ENCODE assay signal across 23 cellular contexts in genomic region chr3:126516152-126516935, GRCh38. TPM values are rescaled to one million over a fixed set of nuclear protein-coding genes. Genes with fewer than 3 reads are reported as not detected.
DNase-seq lines count a peak whose midpoint lies in the region; ATAC-seq and TF ChIP-seq lines count a peak whose summit lies in the region.
"Had no signal": no experiment of that assay in that cellular context is flagged by ENCODE, and none has a peak within 500 bp of the region (broad histone marks: within the 10 kb centered on the region; RNA-seq: fewer than 3 reads in every experiment).

No MANE protein-coding gene starts in this region.

- H3K9me3 ChIP-seq in right atrium auricular region (no peaks in the 10 kb centered on the region), RWPE2 (ENCODE audit: severe bottlenecking) (no peaks in the 10 kb centered on the region), liver (ENCODE audit: control insufficient read depth in 4 of 4, low read length in 3 of 4) (no peaks in the 10 kb centered on the region), spleen (no peaks in the 10 kb centered on the region)
- H3K9me3 ChIP-seq: MG63, SJSA1 had no signal

- no peak for TF ChIP-seq RAD21 in liver (IDR thresholded peaks at IDR 0.05)

- WGBS in liver: 48% methylated on average over 6 of the region's 6 CpGs
- WGBS in spleen, 5 donors: 70 to 83% (median 74%) methylated on average over 4 to 6 of the region's 6 CpGs

- no peak for TF ChIP-seq POLR2A in spleen (IDR thresholded peaks at IDR 0.05)

- intact Hi-C loops in Right ventricle myocardium inferior (cut with DNase I): no loop called here
- intact Hi-C loops in spleen (cut with DNase I; ENCODE audit: low total_unique reads): no loop called here

- H3K4me1 ChIP-seq in right atrium auricular region: peaks cover 0 to 7% of the 10 kb centered on the region in 2 donors
- no peaks in the 10 kb centered on the region for H3K4me1 ChIP-seq in RWPE2 (ENCODE audit: insufficient read depth, poor library complexity, severe bottlenecking)
- H3K4me1 ChIP-seq in liver (ENCODE audit: control insufficient read depth in 4 of 4, insufficient read depth in 4 of 4, low read length in 3 of 4): peaks cover 23 to 81% (median 67%) of the 10 kb centered on the region in 4 donors
- no peaks in the 10 kb centered on the region for H3K4me1 ChIP-seq in spleen

- no peak for TF ChIP-seq CTCF in right atrium auricular region (IDR thresholded peaks at IDR 0.05)
- TF ChIP-seq CTCF in RWPE2 (IDR thresholded peaks at IDR 0.05; ENCODE audit: poor library complexity, severe bottlenecking): no peak
- TF ChIP-seq CTCF in liver (IDR thresholded peaks at IDR 0.05; ENCODE audit: low read depth, low read length, missing input control): no peak
- TF ChIP-seq CTCF in spleen (IDR thresholded peaks at IDR 0.05 in 8 of 11, conservative IDR thresholded peaks at IDR 0.05 in 3 of 11): no peak

- H3K9ac ChIP-seq in liver (ENCODE audit: low read depth in 1 of 2, low read length in 2 of 2): peak overlapping the region in 1 of 2 donors; percentile 36

- DNase-seq in Right ventricle myocardium inferior (ENCODE audit: missing footprints): peak; percentile 18
- DNase-seq in right atrium auricular region (ENCODE audit: low spot score): no peak
- DNase-seq in RWPE2 (ENCODE audit: low spot score): peak; percentile 23
- DNase-seq in spleen: peak; percentile 7
- no peak for DNase-seq in AG20443 (ENCODE audit: low spot score)
- no peak for DNase-seq in amygdala (lab: John Stamatoyannopoulos, UW)
- DNase-seq in NCI-H2081 (lab: John Stamatoyannopoulos, UW): no peak
- DNase-seq: ACHN, DMS53, GDM1, MG63, NCI-H1417, NCI-H187, NCI-H510A, NCI-H748 treated with DMSO at 0.1 percent for 48 hours had no signal

- ATAC-seq in Right ventricle myocardium inferior: no peak
- ATAC-seq in RWPE2 (ENCODE audit: low read depth): no peak
- ATAC-seq: K562, Panc1 had no signal

- no peaks in the 10 kb centered on the region for H3K27me3 ChIP-seq in right atrium auricular region
- H3K27me3 ChIP-seq in RWPE2 (ENCODE audit: insufficient read depth, poor library complexity, severe bottlenecking): no peaks in the 10 kb centered on the region
- H3K27me3 ChIP-seq in liver (ENCODE audit: control insufficient read depth in 4 of 4, insufficient read depth in 4 of 4, low read length in 3 of 4): no peaks in the 10 kb centered on the region
- H3K27me3 ChIP-seq in spleen (replicated peaks in 1 of 7): peaks cover 0 to 17% (median 0%) of the 10 kb centered on the region in 7 donors
- H3K27me3 ChIP-seq: MG63, SJSA1 had no signal

- H3K27ac ChIP-seq in right atrium auricular region (no peak overlapping the region), RWPE2 (ENCODE audit: poor library complexity, severe bottlenecking) (no peak overlapping the region), liver (ENCODE audit: low read depth in 1 of 2, low read length in 2 of 2) (peak overlapping the region; percentile 69 to 87), spleen (no peak overlapping the region)
- H3K27ac ChIP-seq: 22Rv1, C4-2B, SJSA1 had no signal

- H3K4me3 ChIP-seq in right atrium auricular region: no peak overlapping the region
- H3K4me3 ChIP-seq in RWPE2 (ENCODE audit: severe bottlenecking): no peak overlapping the region
- H3K4me3 ChIP-seq in liver (ENCODE audit: low read depth in 1 of 3, low read length in 3 of 3): peak overlapping the region; percentile 45 to 85 (median 73)
- H3K4me3 ChIP-seq in spleen: no peak overlapping the region
- H3K4me3 ChIP-seq: K562, MG63, SJSA1 had no signal

- H3K36me3 ChIP-seq in right atrium auricular region: no peaks in the 10 kb centered on the region
- H3K36me3 ChIP-seq in RWPE2 (ENCODE audit: low read depth): no peaks in the 10 kb centered on the region
- no peaks in the 10 kb centered on the region for H3K36me3 ChIP-seq in liver (ENCODE audit: control insufficient read depth in 4 of 4, insufficient read depth in 3 of 4, low read depth in 1 of 4, low read length in 3 of 4)
- no peaks in the 10 kb centered on the region for H3K36me3 ChIP-seq in spleen
- H3K36me3 ChIP-seq: MG63, SJSA1 had no signal

TF ChIP-seq in liver, 16 proteins besides CTCF, POLR2A, EP300 and RAD21:
- TF ChIP-seq EGR1 (IDR thresholded peaks at IDR 0.05; ENCODE audit: low read depth in 2 of 2): no peak
- no peak for TF ChIP-seq TAF1 (conservative IDR thresholded peaks at IDR 0.05)
- TF ChIP-seq REST (IDR thresholded peaks at IDR 0.05): no peak
TF ChIP-seq in liver: peak in this region for 0.

RNA-seq across cellular contexts. Expression of gene UROC1, which starts 1.2 kb away (rescaled TPM):
- not detected for total RNA-seq in Right ventricle myocardium inferior
- not detected for total RNA-seq in right atrium auricular region
- total RNA-seq in liver: 10 to 100 TPM in 1 of 2 donors, 1 to 10 TPM in 1; 5.9 to 28.4 TPM
- polyA plus RNA-seq in liver: 10 to 100 TPM; 16.5 to 20.0 TPM
- total RNA-seq in spleen: under 1 TPM in 1 of 7 donors, not detected in 6; 0.16 TPM
- polyA plus RNA-seq in spleen: under 1 TPM; 0.02 to 0.03 (median 0.02) TPM
- total RNA-seq: H1, K562, LHCN-M2, SJSA1 had no signal
- polyA plus RNA-seq: K562 had no signal

RNA-seq across cellular contexts. Expression of gene CHST13, which starts 7.6 kb away (rescaled TPM):
- total RNA-seq in Right ventricle myocardium inferior: 0.60 TPM
- under 1 TPM in 1 of 2 donors, not detected in 1; 0.90 TPM for total RNA-seq in right atrium auricular region
- total RNA-seq in liver: 10 to 100 TPM; 19.7 to 39.1 TPM
- polyA plus RNA-seq in liver: 10 to 100 TPM; 22.1 to 28.3 TPM
- total RNA-seq in spleen: 10 to 100 TPM in 1 of 7 donors, 1 to 10 TPM in 6; 2.4 to 11.2 (median 5.6) TPM
- polyA plus RNA-seq in spleen: 1 to 10 TPM in 2 of 3 donors, under 1 TPM in 1; 0.26 to 1.8 (median 1.0) TPM
- total RNA-seq: K562, LHCN-M2, SJSA1 had no signal
- polyA plus RNA-seq: K562 had no signal

RNA-seq across cellular contexts. Expression of gene ZXDC, which starts 40.7 kb away (rescaled TPM):
- total RNA-seq in Right ventricle myocardium inferior (15.9 TPM), right atrium auricular region (10 to 100 TPM; 18.9 to 25.5 TPM), liver (10 to 100 TPM; 17.2 to 42.3 TPM), spleen (10 to 100 TPM; 32.4 to 75.3 (median 50.0) TPM)
- polyA plus RNA-seq in liver (10 to 100 TPM in 1 of 2 donors, 1 to 10 TPM in 1; 7.0 to 10.5 TPM), spleen (10 to 100 TPM in 2 of 3 donors, 1 to 10 TPM in 1; 7.5 to 14.6 (median 13.2) TPM)

RNA-seq across cellular contexts. Expression of gene C3orf22, which starts 42.4 kb away (rescaled TPM):
- not detected for total RNA-seq in Right ventricle myocardium inferior
- total RNA-seq in right atrium auricular region: not detected
- not detected for total RNA-seq in liver
- not detected for polyA plus RNA-seq in liver
- total RNA-seq in spleen: not detected
- polyA plus RNA-seq in spleen: not detected
- total RNA-seq: H1, K562, LHCN-M2, SJSA1 had no signal
- polyA plus RNA-seq: H1, K562 had no signal

Comparison
In these comparisons a context has a peak if more than half of its experiments do, and no peak if none do; other contexts are left out.
1. DNase-seq: peak in Right ventricle myocardium inferior (single experiment), RWPE2 (single experiment) and spleen (single experiment); none in right atrium auricular region (single experiment), AG20443 (single experiment), amygdala (0 of 56) and NCI-H2081 (0 of 2).
2. H3K27ac ChIP-seq: peak in liver (2 of 2); none in right atrium auricular region (0 of 2), RWPE2 (single experiment) and spleen (0 of 8).
3. H3K4me3 ChIP-seq: peak in liver (3 of 3); none in right atrium auricular region (0 of 2), RWPE2 (single experiment) and spleen (0 of 8).